8 cellular contexts compared by ENCODE assay signal in genomic region chr7:4683884-4684565, GRCh38. TPM values are rescaled to one million over a fixed set of nuclear protein-coding genes. Genes with fewer than 3 reads are reported as not detected.
DNase-seq lines count a peak whose midpoint lies in the region; ATAC-seq and TF ChIP-seq lines count a peak whose summit lies in the region.

No MANE protein-coding gene starts in this region.

- TF ChIP-seq CTCF in brain microvascular endothelial cell (IDR thresholded peaks at IDR 0.05; ENCODE audit: low read depth, low read length, missing control alignments), result peak; percentile 22

- H3K4me3 Mint-ChIP-seq in T-cell (peak overlapping the region; percentile 95 to 97 (median 96)), immature natural killer cell (peak overlapping the region; percentile 91 to 98 (median 94))

- peak overlapping the region; percentile 83 for H3K4me3 ChIP-seq in brain microvascular endothelial cell (ENCODE audit: low read depth, low read length)

- no peaks in the 10 kb centered on the region for H3K27me3 ChIP-seq in brain microvascular endothelial cell (replicated peaks)

- H3K27ac Mint-ChIP-seq in T-cell (peak overlapping the region; percentile 97), immature natural killer cell (peak overlapping the region; percentile 94 to 99 (median 97))

- peak; percentile 30 for DNase-seq in GM04503 (ENCODE audit: low read depth)
- peak in 30 of 34 experiments; percentile 1 to 58 (median 30) for DNase-seq in T-cell
- peak; percentile 53 for DNase-seq in brain microvascular endothelial cell
- peak; percentile 20 to 42 (median 36) for DNase-seq in immature natural killer cell
- DNase-seq in stimulated activated CD4-positive, alpha-beta T cell treated with anti-CD3 and anti-CD28 coated beads, Interleukin-12 subunit alpha, Interleukin-12 subunit beta, amount 100 ng/mL, for 24 hours (ENCODE audit: low read depth in 2 of 2), result peak; percentile 13 to 19
- no peak for DNase-seq in iPS-NIHi7 (ENCODE audit: extremely low spot score)

- peak; percentile 25 for ATAC-seq in HG02885 (IDR thresholded peaks at IDR 0.05; ENCODE audit: poor library complexity, unreplicated experiment)
- ATAC-seq in T-cell (replicated peaks in 1 of 4), result peak; percentile 10 to 61 (median 32)
- ATAC-seq in GM18520 (IDR thresholded peaks at IDR 0.05; ENCODE audit: unreplicated experiment), result no peak

- H3K9me3 Mint-ChIP-seq in T-cell, result no peaks in the 10 kb centered on the region
- no peaks in the 10 kb centered on the region for H3K9me3 Mint-ChIP-seq in immature natural killer cell

- CTCF ChIA-PET in T-cell (lab: Charles Lee), result interaction anchor here in 1 of 2 donors (0.7 to 1.8 kb wide), 2 partner anchors 70 to 72 kb away, joined by 3 read pairs; no protein-coding TSS in a partner anchor

- no peaks in the 10 kb centered on the region for H3K27me3 Mint-ChIP-seq in T-cell
- peaks cover 0 to 7% (median 4%) of the 10 kb centered on the region in 3 donors for H3K27me3 Mint-ChIP-seq in immature natural killer cell (ENCODE audit: low read depth in 3 of 3)

- peak overlapping the region; percentile 90 for H3K27ac ChIP-seq in brain microvascular endothelial cell

- H3K36me3 Mint-ChIP-seq in T-cell (peaks cover 17% of the 10 kb centered on the region), immature natural killer cell (no peaks in the 10 kb centered on the region)

- H3K4me1 Mint-ChIP-seq in T-cell, result peaks cover 46 to 58% (median 51%) of the 10 kb centered on the region in 3 donors
- H3K4me1 Mint-ChIP-seq in immature natural killer cell, result peaks cover 48 to 53% of the 10 kb centered on the region in 2 donors

- in situ Hi-C loops in brain microvascular endothelial cell (cut with HindIII; ENCODE audit: low pct_ligation_motif_present, low sequenced_read_pairs), result no loop called here

- H3K36me3 ChIP-seq in brain microvascular endothelial cell (replicated peaks), result no peaks in the 10 kb centered on the region

- POLR2A ChIA-PET in T-cell (lab: Charles Lee), result interaction anchor here in 1 of 2 donors (0.7 kb wide), 1 partner anchor 56 kb away, joined by 3 read pairs; no protein-coding TSS in a partner anchor

RNA-seq across cellular contexts. Expression of gene FOXK1, which starts 1.9 kb away (rescaled TPM):
- 10 to 100 TPM; 63.9 to 79.7 (median 74.2) TPM for total RNA-seq in T-cell
- 1 to 10 TPM; 1.1 to 3.4 (median 1.5) TPM for polyA plus RNA-seq in immature natural killer cell
